ENCODE assay signal across 8 cellular contexts in the genomic region with DNA sequence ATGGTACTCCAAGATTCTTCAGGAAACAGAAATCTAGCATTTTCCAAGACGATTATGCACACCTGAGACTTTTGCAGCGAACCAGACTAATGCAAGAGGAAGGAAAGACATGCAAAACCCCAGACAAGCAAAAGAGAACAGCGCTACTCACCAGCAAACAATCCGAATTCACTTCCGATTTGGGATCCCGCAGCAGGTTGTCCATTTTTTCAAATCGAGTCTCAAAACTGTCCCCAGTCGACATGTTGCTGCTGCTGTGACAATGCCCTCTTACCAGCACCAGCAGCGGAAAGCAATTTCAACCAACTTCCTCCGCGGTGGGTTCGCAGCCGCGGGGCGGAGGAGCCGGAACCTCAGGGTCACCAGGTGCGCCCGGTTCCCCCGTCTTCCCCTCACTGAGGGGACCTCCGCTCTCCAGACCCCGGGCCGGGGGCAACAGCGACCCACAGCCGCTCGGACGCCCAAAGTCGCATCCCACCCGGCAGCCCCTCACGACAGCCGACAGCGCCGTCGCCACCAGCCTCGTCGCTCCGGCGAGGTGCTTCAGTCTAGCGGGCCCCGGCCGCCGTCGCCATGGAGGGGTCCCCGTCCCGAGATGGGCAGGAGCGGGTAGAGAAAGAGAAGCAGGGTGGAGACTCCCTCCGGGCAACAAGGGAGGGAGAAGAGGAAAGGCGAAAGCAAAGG. TPM values are rescaled to one million over a fixed set of nuclear protein-coding genes. Genes with fewer than 3 reads are reported as not detected.
DNase-seq lines count a peak whose midpoint lies in the region; FAIRE-seq and TF ChIP-seq lines count a peak whose summit lies in the region.

No MANE protein-coding gene starts in this region.

- H3K27ac Mint-ChIP-seq in activated CD4-positive, alpha-beta T cell treated with anti-CD3 and anti-CD28 coated beads, Interleukin-2, amount 10 ng/mL, durations not matched to agents 7 days and 5 days: peak overlapping the region; percentile 95
- peak overlapping the region; percentile 100 for H3K27ac Mint-ChIP-seq in dendritic cell treated with granulocyte-macrophage colony-stimulating factor and Interleukin-4, amounts not matched to agents 40 ng/mL and 50 ng/mL, for 4 days

- no peak for FAIRE-seq in RCC 7860 (lab: Jason Lieb, UNC)

- in situ Hi-C loops in GM13977 (cut with MboI; ENCODE audit: low pct_unique_long_range_greater_than_20kb, low sequenced_read_pairs, unreplicated experiment): no loop called here

- H3K4me3 Mint-ChIP-seq in activated CD4-positive, alpha-beta T cell treated with anti-CD3 and anti-CD28 coated beads, Interleukin-2, amount 10 ng/mL, durations not matched to agents 7 days and 5 days: no peak overlapping the region
- peak overlapping the region; percentile 99 for H3K4me3 Mint-ChIP-seq in dendritic cell treated with granulocyte-macrophage colony-stimulating factor and Interleukin-4, amounts not matched to agents 40 ng/mL and 50 ng/mL, for 4 days

- H3K4me3 ChIP-seq in NB4 (ENCODE audit: low read depth, low read length) (peak overlapping the region; percentile 97), lower leg skin (ENCODE audit: low read depth, poor library complexity, severe bottlenecking) (peak overlapping the region; percentile 98)

- H3K36me3 Mint-ChIP-seq in activated CD4-positive, alpha-beta T cell treated with anti-CD3 and anti-CD28 coated beads, Interleukin-2, amount 10 ng/mL, durations not matched to agents 7 days and 5 days (ENCODE audit: low read depth): peaks cover 18% of the 10 kb centered on the region
- peaks cover 21% of the 10 kb centered on the region for H3K36me3 Mint-ChIP-seq in dendritic cell treated with granulocyte-macrophage colony-stimulating factor and Interleukin-4, amounts not matched to agents 40 ng/mL and 50 ng/mL, for 4 days (ENCODE audit: low read depth)

- POLR2A ChIA-PET in HEK293T (lab: Yijun Ruan, JAX): interaction anchor here (0.9 to 1.8 kb wide), 5 partner anchors 11 to 490 kb away, joined by 4 to 16 read pairs (median 6); a partner anchor contains a TSS
- POLR2A ChIA-PET in activated CD4-positive, alpha-beta T cell treated with anti-CD3 and anti-CD28 coated beads, Interleukin-2, amount 10 ng/mL, durations not matched to agents 7 days and 5 days (lab: Charles Lee): no interaction called here

- TF ChIP-seq POLR2A in NB4 (IDR thresholded peaks at IDR 0.05; ENCODE audit: extremely low read depth, insufficient read length): no peak
- no peak for TF ChIP-seq POLR2A in lower leg skin (IDR thresholded peaks at IDR 0.05)

- no peaks in the 10 kb centered on the region for H3K27me3 Mint-ChIP-seq in activated CD4-positive, alpha-beta T cell treated with anti-CD3 and anti-CD28 coated beads, Interleukin-2, amount 10 ng/mL, durations not matched to agents 7 days and 5 days
- H3K27me3 Mint-ChIP-seq in dendritic cell treated with granulocyte-macrophage colony-stimulating factor and Interleukin-4, amounts not matched to agents 40 ng/mL and 50 ng/mL, for 4 days: no peaks in the 10 kb centered on the region

- peak; percentile 25 for DNase-seq in GM13977 (ENCODE audit: low spot score)
- peak; percentile 40 for DNase-seq in HEK293T (ENCODE audit: extremely low spot score)
- peak; percentile 76 for DNase-seq in NB4 (ENCODE audit: low read depth)
- peak; percentile 76 for DNase-seq in activated CD4-positive, alpha-beta T cell treated with anti-CD3 and anti-CD28 coated beads, Interleukin-2, amount 10 ng/mL, durations not matched to agents 7 days and 5 days
- DNase-seq in lower leg skin (ENCODE audit: low spot score in 2 of 2): peak in 1 of 2 donors; percentile 91
- DNase-seq in stimulated activated CD4-positive, alpha-beta T cell treated with anti-CD3 and anti-CD28 coated beads, TNF-alpha, amount 100 ng/mL, for 4 hours (ENCODE audit: low read depth in 3 of 3): peak; percentile 25 to 40 (median 38)
- no peak for DNase-seq in RCC 7860 (ENCODE audit: low spot score)

- CTCF ChIA-PET in HEK293T (lab: Yijun Ruan, JAX): no interaction called here
- CTCF ChIA-PET in activated CD4-positive, alpha-beta T cell treated with anti-CD3 and anti-CD28 coated beads, Interleukin-2, amount 10 ng/mL, durations not matched to agents 7 days and 5 days (lab: Charles Lee): interaction anchor here (1.2 to 1.6 kb wide), 2 partner anchors 32 to 490 kb away, joined by 3 to 4 read pairs; a partner anchor contains a TSS

- 1 to 2% methylated on average over 18 to 26 of the region's 47 CpGs for WGBS in lower leg skin, 2 donors

- peaks cover 18% of the 10 kb centered on the region for H3K4me1 Mint-ChIP-seq in activated CD4-positive, alpha-beta T cell treated with anti-CD3 and anti-CD28 coated beads, Interleukin-2, amount 10 ng/mL, durations not matched to agents 7 days and 5 days
- H3K4me1 Mint-ChIP-seq in dendritic cell treated with granulocyte-macrophage colony-stimulating factor and Interleukin-4, amounts not matched to agents 40 ng/mL and 50 ng/mL, for 4 days (ENCODE audit: low read depth): peaks cover 9% of the 10 kb centered on the region

- TF ChIP-seq CTCF in GM13977 (IDR thresholded peaks at IDR 0.05; ENCODE audit: extremely low read depth, insufficient read depth, missing control alignments): no peak
- no peak for TF ChIP-seq CTCF in NB4 (IDR thresholded peaks at IDR 0.05; ENCODE audit: low read depth, low read length)
- no peak for TF ChIP-seq CTCF in lower leg skin (IDR thresholded peaks at IDR 0.05)

- intact Hi-C loops in dendritic cell treated with granulocyte-macrophage colony-stimulating factor and Interleukin-4, amounts not matched to agents 40 ng/mL and 50 ng/mL, for 4 days (cut with micrococcal nuclease): loop anchor here (5.0 kb wide), 1 partner anchor 501 kb away; a partner anchor contains a TSS
- intact Hi-C loops in lower leg skin (cut with DNase I; ENCODE audit: low total_unique reads): loop anchor here (10.0 kb wide), 1 partner anchor 694 kb away; no protein-coding TSS in a partner anchor

- H3K9me3 Mint-ChIP-seq in activated CD4-positive, alpha-beta T cell treated with anti-CD3 and anti-CD28 coated beads, Interleukin-2, amount 10 ng/mL, durations not matched to agents 7 days and 5 days: no peaks in the 10 kb centered on the region
- no peaks in the 10 kb centered on the region for H3K9me3 Mint-ChIP-seq in dendritic cell treated with granulocyte-macrophage colony-stimulating factor and Interleukin-4, amounts not matched to agents 40 ng/mL and 50 ng/mL, for 4 days

TF ChIP-seq in HEK293T, 16 proteins besides CTCF, POLR2A, EP300 and RAD21:
- no peak for TF ChIP-seq SUZ12 (IDR thresholded peaks at IDR 0.05)
- TF ChIP-seq FOXM1 (IDR thresholded peaks at IDR 0.05; ENCODE audit: borderline replicate concordance): no peak
- TF ChIP-seq BHLHE40 (IDR thresholded peaks at IDR 0.05; ENCODE audit: borderline replicate concordance): no peak
- no peak for TF ChIP-seq FOXA1 (IDR thresholded peaks at IDR 0.05)
- no peak for TF ChIP-seq ELF4 (IDR thresholded peaks at IDR 0.05)
- no peak for TF ChIP-seq ARNT (IDR thresholded peaks at IDR 0.05)
- TF ChIP-seq NFRKB (IDR thresholded peaks at IDR 0.05): no peak
- TF ChIP-seq SP1 (IDR thresholded peaks at IDR 0.05): no peak
- no peak for TF ChIP-seq HDGF (IDR thresholded peaks at IDR 0.05; ENCODE audit: borderline replicate concordance)
- no peak; the same call in 1 of the 2 replicates for TF ChIP-seq L3MBTL2 (conservative IDR thresholded peaks at IDR 0.05)
- no peak for TF ChIP-seq TARDBP (IDR thresholded peaks at IDR 0.05)
- TF ChIP-seq, protein P1, sequence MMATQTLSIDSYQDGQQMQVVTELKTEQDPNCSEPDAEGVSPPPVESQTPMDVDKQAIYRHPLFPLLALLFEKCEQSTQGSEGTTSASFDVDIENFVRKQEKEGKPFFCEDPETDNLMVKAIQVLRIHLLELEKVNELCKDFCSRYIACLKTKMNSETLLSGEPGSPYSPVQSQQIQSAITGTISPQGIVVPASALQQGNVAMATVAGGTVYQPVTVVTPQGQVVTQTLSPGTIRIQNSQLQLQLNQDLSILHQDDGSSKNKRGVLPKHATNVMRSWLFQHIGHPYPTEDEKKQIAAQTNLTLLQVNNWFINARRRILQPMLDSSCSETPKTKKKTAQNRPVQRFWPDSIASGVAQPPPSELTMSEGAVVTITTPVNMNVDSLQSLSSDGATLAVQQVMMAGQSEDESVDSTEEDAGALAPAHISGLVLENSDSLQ (IDR thresholded peaks at IDR 0.05): no peak

RNA-seq across cellular contexts. Expression of a gene that starts 0.8 kb away (rescaled TPM):
- total RNA-seq in activated CD4-positive, alpha-beta T cell treated with anti-CD3 and anti-CD28 coated beads, Interleukin-2, amount 10 ng/mL, durations not matched to agents 7 days and 5 days: 10 to 100 TPM; 67.2 to 67.3 TPM
- 10 to 100 TPM; 11.5 to 27.3 (median 18.4) TPM for total RNA-seq in lower leg skin
